In the genomic region with DNA sequence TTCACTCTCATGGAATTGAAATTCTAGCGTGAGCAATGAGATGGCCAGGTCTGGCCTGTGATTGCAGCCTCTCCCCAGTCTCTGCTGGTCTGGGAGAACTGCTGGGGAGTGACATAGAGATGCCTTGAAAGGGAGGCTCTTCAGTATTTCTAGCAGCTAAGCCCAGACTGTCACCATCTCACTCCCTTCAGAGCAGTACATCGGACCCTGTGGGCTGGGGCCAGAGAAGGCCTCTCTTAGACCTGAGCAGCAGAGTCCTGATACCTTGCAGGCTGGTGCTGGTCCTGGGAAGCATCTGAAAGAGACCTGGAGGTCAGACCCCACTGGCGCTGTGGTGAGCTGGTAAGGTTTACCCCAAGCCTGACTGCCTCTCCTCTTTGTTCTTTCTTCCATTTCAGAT, we compare ENCODE assay signal across 25 cellular contexts.
A peak's percentile ranks its signal among the peaks of the same experiment; 100 is the strongest.
DNase-seq lines count a peak whose midpoint lies in the region; ATAC-seq and TF ChIP-seq lines count a peak whose summit lies in the region.
"Had no signal": no experiment of that assay in that cellular context is flagged by ENCODE, and none has a peak within 500 bp of the region (broad histone marks: within the 10 kb centered on the region; RNA-seq: fewer than 3 reads in every experiment).

No MANE protein-coding gene starts in this region.

- H3K27me3 ChIP-seq in adipocyte (replicated peaks; ENCODE audit: control insufficient read depth, insufficient read depth, low read length) (no peaks in the 10 kb centered on the region), esophagus squamous epithelium (no peaks in the 10 kb centered on the region), thoracic aorta (replicated peaks; ENCODE audit: insufficient read depth) (no peaks in the 10 kb centered on the region)
- H3K27me3 ChIP-seq: body of pancreas, MG63, SJCRH30 had no signal

- H3K4me1 ChIP-seq in adipocyte (ENCODE audit: control insufficient read depth, insufficient read depth, low read length) (peaks cover 34% of the 10 kb centered on the region), esophagus squamous epithelium (peaks cover 16 to 65% (median 36%) of the 10 kb centered on the region in 3 donors), thoracic aorta (ENCODE audit: control insufficient read depth in 1 of 2, low read depth in 2 of 2) (peaks cover 57 to 91% of the 10 kb centered on the region in 2 donors)
- H3K4me1 ChIP-seq: body of pancreas had no signal

- TF ChIP-seq POLR2A in esophagus squamous epithelium (IDR thresholded peaks at IDR 0.05), result no peak

- H3K36me3 ChIP-seq in adipocyte (ENCODE audit: control insufficient read depth, insufficient read depth, low read length, severe bottlenecking) (peaks cover 6% of the 10 kb centered on the region), esophagus squamous epithelium (peaks cover 0 to 78% (median 12%) of the 10 kb centered on the region in 3 donors), thoracic aorta (peaks cover 4% of the 10 kb centered on the region)

- H3K27ac ChIP-seq in esophagus squamous epithelium (peak overlapping the region; percentile 63 to 88 (median 82)), thoracic aorta (peak overlapping the region; percentile 88 to 90)
- H3K27ac ChIP-seq: body of pancreas, SJCRH30, VCaP had no signal

- H3K36me3 Mint-ChIP-seq in nephron (ENCODE audit: low read depth), result peaks cover 23% of the 10 kb centered on the region
- no peaks in the 10 kb centered on the region for H3K36me3 Mint-ChIP-seq in activated naive CD4-positive, alpha-beta T cell treated with anti-CD3 and anti-CD28 coated beads, Interleukin-2, amount 10 ng/mL, durations not matched to agents 7 days and 5 days
- H3K36me3 Mint-ChIP-seq: naive B cell had no signal

- H3K4me3 ChIP-seq in adipocyte (ENCODE audit: low read length) (no peak overlapping the region), esophagus squamous epithelium (no peak overlapping the region), thoracic aorta (no peak overlapping the region)
- H3K4me3 ChIP-seq: body of pancreas, MG63, SJCRH30 had no signal

- peaks cover 27% of the 10 kb centered on the region for H3K4me1 Mint-ChIP-seq in nephron
- peaks cover 3% of the 10 kb centered on the region for H3K4me1 Mint-ChIP-seq in activated naive CD4-positive, alpha-beta T cell treated with anti-CD3 and anti-CD28 coated beads, Interleukin-2, amount 10 ng/mL, durations not matched to agents 7 days and 5 days

- peak overlapping the region; percentile 41 to 52 (median 44) for H3K27ac Mint-ChIP-seq in nephron
- H3K27ac Mint-ChIP-seq in activated naive CD4-positive, alpha-beta T cell treated with anti-CD3 and anti-CD28 coated beads, Interleukin-2, amount 10 ng/mL, durations not matched to agents 7 days and 5 days, result no peak overlapping the region
- H3K27ac Mint-ChIP-seq: IgD-negative memory B cell, naive B cell had no signal

- H3K27me3 Mint-ChIP-seq in nephron (ENCODE audit: low read depth), result no peaks in the 10 kb centered on the region
- no peaks in the 10 kb centered on the region for H3K27me3 Mint-ChIP-seq in activated naive CD4-positive, alpha-beta T cell treated with anti-CD3 and anti-CD28 coated beads, Interleukin-2, amount 10 ng/mL, durations not matched to agents 7 days and 5 days
- H3K27me3 Mint-ChIP-seq: IgD-negative memory B cell, naive B cell had no signal

- intact Hi-C loops in esophagus squamous epithelium (cut with DNase I), result no loop called here

- TF ChIP-seq CTCF in esophagus squamous epithelium (IDR thresholded peaks at IDR 0.05), result no peak
- no peak for TF ChIP-seq CTCF in nephron (IDR thresholded peaks at IDR 0.05; ENCODE audit: unreplicated experiment in 3 of 3)
- TF ChIP-seq CTCF in thoracic aorta (IDR thresholded peaks at IDR 0.05), result no peak

- H3K4me3 Mint-ChIP-seq in nephron, result no peak overlapping the region
- H3K4me3 Mint-ChIP-seq in activated naive CD4-positive, alpha-beta T cell treated with anti-CD3 and anti-CD28 coated beads, Interleukin-2, amount 10 ng/mL, durations not matched to agents 7 days and 5 days, result no peak overlapping the region
- H3K4me3 Mint-ChIP-seq: CD8-positive, alpha-beta memory T cell; naive B cell had no signal

- CTCF ChIA-PET in activated naive CD4-positive, alpha-beta T cell treated with anti-CD3 and anti-CD28 coated beads, Interleukin-2, amount 10 ng/mL, durations not matched to agents 7 days and 5 days (lab: Charles Lee), result no interaction called here

- DNase-seq in adipocyte (ENCODE audit: low read depth) (no peak), esophagus squamous epithelium (lab: John Stamatoyannopoulos, UW) (no peak), thoracic aorta (ENCODE audit: low spot score) (no peak), SK-N-DZ (ENCODE audit: low spot score) (no peak), mucosa of gallbladder (ENCODE audit: low spot score) (no peak)
- DNase-seq in activated naive CD4-positive, alpha-beta T cell treated with anti-CD3 and anti-CD28 coated beads, Interleukin-2, amount 10 ng/mL, durations not matched to agents 7 days and 5 days, result no peak
- DNase-seq: activated CD4-positive, alpha-beta T cell treated with anti-CD3 and anti-CD28 coated beads, Interleukin-2, amount 50 U/mL, for 4 hours; activated naive CD4-positive, alpha-beta T cell treated with anti-CD3 and anti-CD28 coated beads, Interleukin-2, amount 50 U/mL, for 16 hours; activated T-cell treated with anti-CD3 and anti-CD28 coated beads for 4 hours; body of pancreas; CD8-positive, alpha-beta memory T cell; dermis blood vessel endothelial cell; MG63; naive B cell; NCI-H1436 treated with DMSO at 0.1 percent for 48 hours; NCI-H748 treated with DMSO at 0.1 percent for 48 hours; SJCRH30; small intestine; stimulated activated CD4-positive, alpha-beta T cell treated with anti-CD3 and anti-CD28 coated beads, Interleukin-4, amount 100 ng/mL, for 4 hours; T-helper 2 cell had no signal

- no peaks in the 10 kb centered on the region for H3K9me3 Mint-ChIP-seq in nephron
- H3K9me3 Mint-ChIP-seq in activated naive CD4-positive, alpha-beta T cell treated with anti-CD3 and anti-CD28 coated beads, Interleukin-2, amount 10 ng/mL, durations not matched to agents 7 days and 5 days, result no peaks in the 10 kb centered on the region
- H3K9me3 Mint-ChIP-seq: CD8-positive, alpha-beta memory T cell; IgD-negative memory B cell; naive B cell had no signal

- peak overlapping the region; percentile 8 for H3K9ac ChIP-seq in adipocyte (ENCODE audit: low read length)

- WGBS in esophagus squamous epithelium, 2 donors, result 93 to 100% methylated on average over 2 of the region's 3 CpGs

- H3K9me3 ChIP-seq in adipocyte (ENCODE audit: control insufficient read depth, low read length) (no peaks in the 10 kb centered on the region), esophagus squamous epithelium (no peaks in the 10 kb centered on the region), thoracic aorta (no peaks in the 10 kb centered on the region)
- H3K9me3 ChIP-seq: body of pancreas, MG63, SJCRH30 had no signal

- ATAC-seq in thoracic aorta (ENCODE audit: insufficient number of reproducible peaks, low FRiP score, low read depth) (no peak), GM19455 (IDR thresholded peaks at IDR 0.05; ENCODE audit: unreplicated experiment) (no peak)
- ATAC-seq: body of pancreas, HCT116 had no signal
